In genomic region chr11:2101171-2101675, GRCh38 we compare ENCODE assay signal across 21 cellular contexts. TPM values are rescaled to one million over a fixed set of nuclear protein-coding genes. Genes with fewer than 3 reads are reported as not detected.
DNase-seq lines count a peak whose midpoint lies in the region; ATAC-seq and TF ChIP-seq lines count a peak whose summit lies in the region.
"Had no signal": no experiment of that assay in that cellular context is flagged by ENCODE, and none has a peak within 500 bp of the region (broad histone marks: within the 10 kb centered on the region; RNA-seq: fewer than 3 reads in every experiment).

No MANE protein-coding gene starts in this region.

- H3K27me3 ChIP-seq in right atrium auricular region: no peaks in the 10 kb centered on the region
- peaks cover 0 to 9% (median 0%) of the 10 kb centered on the region in 3 experiments for H3K27me3 ChIP-seq in neuronal stem cell (ENCODE audit: control insufficient read depth in 3 of 3, insufficient read depth in 3 of 3, low read depth in 1 of 3, low read length in 3 of 3)
- no peaks in the 10 kb centered on the region for H3K27me3 ChIP-seq in upper lobe of right lung
- H3K27me3 ChIP-seq in effector memory CD4-positive, alpha-beta T cell (replicated peaks; ENCODE audit: control insufficient read depth, insufficient read depth, low read length, poor library complexity, severe bottlenecking): no peaks in the 10 kb centered on the region

- H4K91ac ChIP-seq in neuronal stem cell (ENCODE audit: low read depth, low read length, poor library complexity): no peak overlapping the region

- no peak overlapping the region for H2BK5ac ChIP-seq in neuronal stem cell (ENCODE audit: low read length)

- no peak overlapping the region for H3K14ac ChIP-seq in neuronal stem cell (ENCODE audit: low read length)

- intact Hi-C loops in left ventricle myocardium superior (cut with micrococcal nuclease) (no loop called here), upper lobe of right lung (cut with DNase I) (no loop called here)

- no peak overlapping the region for H3K9ac ChIP-seq in neuronal stem cell (ENCODE audit: low read depth, low read length, poor library complexity)
- H3K9ac ChIP-seq: KMS-11 had no signal

- H2BK120ac ChIP-seq in neuronal stem cell (ENCODE audit: low read depth, low read length): no peak overlapping the region

- H3K4ac ChIP-seq in neuronal stem cell (ENCODE audit: low read length): no peak overlapping the region

- H3K79me1 ChIP-seq in neuronal stem cell (ENCODE audit: low read depth, low read length): peaks cover 5% of the 10 kb centered on the region

- DNase-seq in NCI-H2171 treated with DMSO at 0.1 percent for 48 hours (lab: John Stamatoyannopoulos, UW): peak; percentile 2
- no peak for DNase-seq in NCI-H2171 (lab: John Stamatoyannopoulos, UW)
- no peak for DNase-seq in right atrium auricular region (ENCODE audit: low spot score)
- DNase-seq in left ventricle myocardium superior: no peak
- no peak for DNase-seq in neuronal stem cell (ENCODE audit: low spot score)
- peak; percentile 53 for DNase-seq in upper lobe of right lung
- DNase-seq in effector memory CD4-positive, alpha-beta T cell: no peak
- DNase-seq in occipital lobe (lab: John Stamatoyannopoulos, UW): no peak
- DNase-seq: AML-193, DMS79, MV-4-11, NCI-H1694 treated with DMSO at 0.1 percent for 48 hours, NCI-H2227 treated with DMSO at 0.1 percent for 48 hours, NCI-H510A treated with DMSO at 0.1 percent for 48 hours, NCI-H774 had no signal

- no peak overlapping the region for H2BK12ac ChIP-seq in neuronal stem cell (ENCODE audit: low read length)

- no peaks in the 10 kb centered on the region for H3K36me3 ChIP-seq in right atrium auricular region
- no peaks in the 10 kb centered on the region for H3K36me3 ChIP-seq in neuronal stem cell (replicated peaks in 1 of 2; ENCODE audit: control insufficient read depth in 2 of 2, insufficient read depth in 2 of 2, low read length in 2 of 2)
- H3K36me3 ChIP-seq in upper lobe of right lung: no peaks in the 10 kb centered on the region
- H3K36me3 ChIP-seq in effector memory CD4-positive, alpha-beta T cell (ENCODE audit: control insufficient read depth, insufficient read depth, low read length): no peaks in the 10 kb centered on the region
- H3K36me3 ChIP-seq: HAP-1 had no signal

- peak overlapping the region; percentile 59 for H2BK15ac ChIP-seq in neuronal stem cell (ENCODE audit: low read length)

- no peak overlapping the region for H4K8ac ChIP-seq in neuronal stem cell (ENCODE audit: low read depth, low read length)

- H3K4me2 ChIP-seq in neuronal stem cell (ENCODE audit: insufficient read depth, low read length, poor library complexity, severe bottlenecking): no peak overlapping the region
- H3K4me2 ChIP-seq: KMS-11 had no signal

- TF ChIP-seq CTCF in right atrium auricular region (IDR thresholded peaks at IDR 0.05) (no peak), upper lobe of right lung (IDR thresholded peaks at IDR 0.05) (no peak)

- H3K27ac ChIP-seq in right atrium auricular region: peak overlapping the region; percentile 41 to 66
- H3K27ac ChIP-seq in neuronal stem cell (replicated peaks; ENCODE audit: low read length): no peak overlapping the region
- no peak overlapping the region for H3K27ac ChIP-seq in upper lobe of right lung
- no peak overlapping the region for H3K27ac ChIP-seq in effector memory CD4-positive, alpha-beta T cell (ENCODE audit: insufficient read depth, low read length, poor library complexity, severe bottlenecking)
- H3K27ac ChIP-seq: 22Rv1, C4-2B, KMS-11 had no signal

- peak overlapping the region; percentile 92 for H2AK5ac ChIP-seq in neuronal stem cell (ENCODE audit: low read depth, low read length)

- H3K18ac ChIP-seq in neuronal stem cell (ENCODE audit: low read length): peak overlapping the region; percentile 61

- H3K4me3 ChIP-seq in right atrium auricular region: no peak overlapping the region
- no peak overlapping the region for H3K4me3 ChIP-seq in neuronal stem cell (ENCODE audit: low read length in 2 of 2)
- H3K4me3 ChIP-seq in upper lobe of right lung: no peak overlapping the region
- no peak overlapping the region for H3K4me3 ChIP-seq in effector memory CD4-positive, alpha-beta T cell (ENCODE audit: insufficient read depth, low read depth, low read length, poor library complexity, severe bottlenecking)
- H3K4me3 ChIP-seq: HAP-1 had no signal

- no peak overlapping the region for H3K23ac ChIP-seq in neuronal stem cell (ENCODE audit: low read depth, low read length, poor library complexity)

- H3K4me1 ChIP-seq in right atrium auricular region (peaks cover 0 to 61% of the 10 kb centered on the region in 2 donors), neuronal stem cell (ENCODE audit: control insufficient read depth in 2 of 2, insufficient read depth in 1 of 2, low read depth in 1 of 2, low read length in 2 of 2) (peaks cover 11 to 14% of the 10 kb centered on the region in 2 donors), upper lobe of right lung (peaks cover 29% of the 10 kb centered on the region)
- no peaks in the 10 kb centered on the region for H3K4me1 ChIP-seq in effector memory CD4-positive, alpha-beta T cell (ENCODE audit: control insufficient read depth, insufficient read depth, low read length, poor library complexity, severe bottlenecking)
- H3K4me1 ChIP-seq: HAP-1 had no signal

- no peak for ATAC-seq in left ventricle myocardium superior
- no peak for ATAC-seq in upper lobe of right lung

- H3K9me3 ChIP-seq in right atrium auricular region: no peaks in the 10 kb centered on the region
- no peaks in the 10 kb centered on the region for H3K9me3 ChIP-seq in neuronal stem cell (replicated peaks in 1 of 2; ENCODE audit: control insufficient read depth in 2 of 2, insufficient read depth in 1 of 2, low read depth in 1 of 2, low read length in 2 of 2)
- H3K9me3 ChIP-seq in upper lobe of right lung: no peaks in the 10 kb centered on the region
- H3K9me3 ChIP-seq in effector memory CD4-positive, alpha-beta T cell (ENCODE audit: control insufficient read depth, low read length): no peaks in the 10 kb centered on the region
- H3K9me3 ChIP-seq: HAP-1 had no signal

- no peak overlapping the region for H2AFZ ChIP-seq in neuronal stem cell (ENCODE audit: low read length)

- no CpG with 5 or more reads among the region's 10 CpGs for WGBS in neuronal stem cell (ENCODE audit: extremely low coverage in 2 of 2, insufficient read length in 2 of 2, insufficient replicate concordance in 1 of 2), 2 donors

RNA-seq across cellular contexts. Expression of gene IGF2, which starts 38.0 kb away (rescaled TPM):
- total RNA-seq in right atrium auricular region (10 to 100 TPM; 43.2 to 61.9 TPM), left ventricle myocardium superior (88.2 TPM), upper lobe of right lung (8.8 TPM), occipital lobe (25.6 TPM)
- polyA plus RNA-seq in neuronal stem cell (2013, experiment 1 of 2): 11.8 TPM
- polyA plus RNA-seq in neuronal stem cell (2013, experiment 2 of 2): 11.0 TPM
- total RNA-seq: RPMI7951 had no signal

RNA-seq across cellular contexts. Expression of gene INS, which starts 59.8 kb away (rescaled TPM):
- total RNA-seq in right atrium auricular region: not detected
- not detected for total RNA-seq in left ventricle myocardium superior
- polyA plus RNA-seq in neuronal stem cell (2013, experiment 1 of 2): not detected
- not detected for polyA plus RNA-seq in neuronal stem cell (2013, experiment 2 of 2)
- total RNA-seq in upper lobe of right lung: not detected
- not detected for total RNA-seq in occipital lobe
- total RNA-seq: HT-29, RPMI7951 had no signal

Comparison
In these comparisons a context has a peak if more than half of its experiments do, and no peak if none do; other contexts are left out.
1. DNase-seq: peak in NCI-H2171 treated with DMSO at 0.1 percent for 48 hours (single experiment) and upper lobe of right lung (single experiment); none in NCI-H2171 (single experiment), right atrium auricular region (single experiment), left ventricle myocardium superior (single experiment), neuronal stem cell (single experiment), effector memory CD4-positive, alpha-beta T cell (0 of 3) and occipital lobe (single experiment).
2. H3K27ac ChIP-seq: peak in right atrium auricular region (2 of 2); none in neuronal stem cell (single experiment), upper lobe of right lung (single experiment) and effector memory CD4-positive, alpha-beta T cell (single experiment).